In the genomic region with DNA sequence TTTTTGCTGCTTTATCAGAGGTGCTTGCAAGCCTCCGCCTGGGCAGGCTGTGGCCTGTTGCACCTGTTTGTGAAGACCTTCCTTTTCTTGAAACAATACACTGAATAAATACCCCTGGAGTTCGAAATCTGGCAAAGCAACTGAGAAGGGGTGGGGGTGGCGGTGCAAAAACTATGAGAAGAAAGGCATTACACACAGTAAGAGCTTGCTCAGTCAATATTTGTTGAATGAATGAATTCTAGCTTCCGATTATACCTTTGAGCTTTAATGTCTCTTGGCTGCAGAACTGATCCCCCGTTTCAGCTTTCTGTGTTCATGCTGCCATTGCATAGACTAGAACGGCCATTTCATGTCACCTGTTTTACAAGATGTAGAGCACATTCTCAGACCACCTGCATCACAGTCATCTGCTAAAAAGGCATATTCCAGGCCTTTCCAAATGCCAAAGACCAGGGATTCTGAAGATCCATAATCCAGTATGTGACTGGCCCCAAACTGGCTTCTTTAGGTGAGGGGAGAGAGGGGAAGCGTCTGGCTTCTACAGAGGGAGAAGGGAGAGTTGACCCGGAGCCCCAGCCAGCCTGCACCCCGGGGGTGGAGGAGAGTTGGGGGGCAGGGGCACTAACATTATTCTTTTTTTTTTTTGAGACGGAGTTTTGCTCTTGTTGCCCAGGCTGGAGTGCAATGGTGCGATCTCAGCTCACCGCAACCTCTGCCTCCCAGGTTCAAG, we compare ENCODE assay signal across 1 cellular context.
A peak's percentile ranks its signal among the peaks of the same experiment; 100 is the strongest.
TF ChIP-seq lines count a peak whose summit lies in the region.

No MANE protein-coding gene starts in this region.

TF ChIP-seq in HepG2, 621 proteins besides CTCF, POLR2A, EP300 and RAD21 (continued from another document and continues in another):
- TF ChIP-seq, protein P1, sequence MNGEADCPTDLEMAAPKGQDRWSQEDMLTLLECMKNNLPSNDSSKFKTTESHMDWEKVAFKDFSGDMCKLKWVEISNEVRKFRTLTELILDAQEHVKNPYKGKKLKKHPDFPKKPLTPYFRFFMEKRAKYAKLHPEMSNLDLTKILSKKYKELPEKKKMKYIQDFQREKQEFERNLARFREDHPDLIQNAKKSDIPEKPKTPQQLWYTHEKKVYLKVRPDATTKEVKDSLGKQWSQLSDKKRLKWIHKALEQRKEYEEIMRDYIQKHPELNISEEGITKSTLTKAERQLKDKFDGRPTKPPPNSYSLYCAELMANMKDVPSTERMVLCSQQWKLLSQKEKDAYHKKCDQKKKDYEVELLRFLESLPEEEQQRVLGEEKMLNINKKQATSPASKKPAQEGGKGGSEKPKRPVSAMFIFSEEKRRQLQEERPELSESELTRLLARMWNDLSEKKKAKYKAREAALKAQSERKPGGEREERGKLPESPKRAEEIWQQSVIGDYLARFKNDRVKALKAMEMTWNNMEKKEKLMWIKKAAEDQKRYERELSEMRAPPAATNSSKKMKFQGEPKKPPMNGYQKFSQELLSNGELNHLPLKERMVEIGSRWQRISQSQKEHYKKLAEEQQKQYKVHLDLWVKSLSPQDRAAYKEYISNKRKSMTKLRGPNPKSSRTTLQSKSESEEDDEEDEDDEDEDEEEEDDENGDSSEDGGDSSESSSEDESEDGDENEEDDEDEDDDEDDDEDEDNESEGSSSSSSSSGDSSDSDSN (CRISPR knock-in tag; IDR thresholded peaks at IDR 0.05): no peak
- TF ChIP-seq ZFP37 (CRISPR knock-in tag; IDR thresholded peaks at IDR 0.05; ENCODE audit: borderline replicate concordance) (no peak), ZNF558 (CRISPR knock-in tag; IDR thresholded peaks at IDR 0.05; ENCODE audit: borderline replicate concordance) (no peak), ZNF180 (CRISPR knock-in tag; IDR thresholded peaks at IDR 0.05; ENCODE audit: borderline replicate concordance, low read depth) (no peak), AGO1 (IDR thresholded peaks at IDR 0.05; ENCODE audit: low read depth, low read length, poor library complexity, severe bottlenecking) (no peak), ZSCAN31 (CRISPR knock-in tag; IDR thresholded peaks at IDR 0.05; ENCODE audit: low read depth) (no peak), SIN3B (IDR thresholded peaks at IDR 0.05; ENCODE audit: low read length) (no peak), CREB1 (IDR thresholded peaks at IDR 0.05) (no peak), CREB1 (CRISPR knock-in tag; IDR thresholded peaks at IDR 0.05) (no peak), SETDB1 (CRISPR knock-in tag; IDR thresholded peaks at IDR 0.05; ENCODE audit: borderline replicate concordance) (no peak), SRSF4 (IDR thresholded peaks at IDR 0.05; ENCODE audit: low read depth, low read length, poor library complexity, severe bottlenecking) (no peak), GZF1 (CRISPR knock-in tag; IDR thresholded peaks at IDR 0.05) (no peak), HIVEP1 (CRISPR knock-in tag; IDR thresholded peaks at IDR 0.05) (no peak), RFX5 (IDR thresholded peaks at IDR 0.05; ENCODE audit: low read depth, low read length) (no peak), ZBTB1 (CRISPR knock-in tag; IDR thresholded peaks at IDR 0.05; ENCODE audit: borderline replicate concordance) (no peak), SP140L (CRISPR knock-in tag; IDR thresholded peaks at IDR 0.05; ENCODE audit: borderline replicate concordance) (no peak), HDAC2 (CRISPR knock-in tag; IDR thresholded peaks at IDR 0.05) (peak; percentile 76; the same call in 1 of the 2 replicates), ZNF839 (CRISPR knock-in tag; IDR thresholded peaks at IDR 0.05; ENCODE audit: borderline replicate concordance) (no peak), SUZ12 (IDR thresholded peaks at IDR 0.05; ENCODE audit: low read depth, low read length) (no peak), YEATS4 (CRISPR knock-in tag; IDR thresholded peaks at IDR 0.05; ENCODE audit: borderline replicate concordance) (no peak; the same call in 1 of the 2 replicates), ZNF431 (CRISPR knock-in tag; IDR thresholded peaks at IDR 0.05; ENCODE audit: borderline replicate concordance, low read depth) (no peak), RNF2 (conservative IDR thresholded peaks at IDR 0.05; ENCODE audit: low read depth) (no peak)
- TF ChIP-seq, protein P2, sequence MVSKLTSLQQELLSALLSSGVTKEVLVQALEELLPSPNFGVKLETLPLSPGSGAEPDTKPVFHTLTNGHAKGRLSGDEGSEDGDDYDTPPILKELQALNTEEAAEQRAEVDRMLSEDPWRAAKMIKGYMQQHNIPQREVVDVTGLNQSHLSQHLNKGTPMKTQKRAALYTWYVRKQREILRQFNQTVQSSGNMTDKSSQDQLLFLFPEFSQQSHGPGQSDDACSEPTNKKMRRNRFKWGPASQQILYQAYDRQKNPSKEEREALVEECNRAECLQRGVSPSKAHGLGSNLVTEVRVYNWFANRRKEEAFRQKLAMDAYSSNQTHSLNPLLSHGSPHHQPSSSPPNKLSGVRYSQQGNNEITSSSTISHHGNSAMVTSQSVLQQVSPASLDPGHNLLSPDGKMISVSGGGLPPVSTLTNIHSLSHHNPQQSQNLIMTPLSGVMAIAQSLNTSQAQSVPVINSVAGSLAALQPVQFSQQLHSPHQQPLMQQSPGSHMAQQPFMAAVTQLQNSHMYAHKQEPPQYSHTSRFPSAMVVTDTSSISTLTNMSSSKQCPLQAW (CRISPR knock-in tag; IDR thresholded peaks at IDR 0.05): peak; percentile 88
- TF ChIP-seq, protein P3, sequence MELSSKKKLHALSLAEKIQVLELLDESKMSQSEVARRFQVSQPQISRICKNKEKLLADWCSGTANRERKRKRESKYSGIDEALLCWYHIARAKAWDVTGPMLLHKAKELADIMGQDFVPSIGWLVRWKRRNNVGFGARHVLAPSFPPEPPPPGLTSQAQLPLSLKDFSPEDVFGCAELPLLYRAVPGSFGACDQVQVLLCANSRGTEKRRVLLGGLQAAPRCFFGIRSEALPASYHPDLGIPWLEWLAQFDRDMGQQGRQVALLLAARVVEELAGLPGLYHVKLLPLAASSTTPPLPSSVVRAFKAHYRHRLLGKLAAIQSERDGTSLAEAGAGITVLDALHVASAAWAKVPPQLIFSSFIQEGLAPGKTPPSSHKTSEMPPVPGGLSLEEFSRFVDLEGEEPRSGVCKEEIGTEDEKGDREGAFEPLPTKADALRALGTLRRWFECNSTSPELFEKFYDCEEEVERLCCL (CRISPR knock-in tag; IDR thresholded peaks at IDR 0.05; ENCODE audit: borderline replicate concordance): no peak
- TF ChIP-seq, protein P4, sequence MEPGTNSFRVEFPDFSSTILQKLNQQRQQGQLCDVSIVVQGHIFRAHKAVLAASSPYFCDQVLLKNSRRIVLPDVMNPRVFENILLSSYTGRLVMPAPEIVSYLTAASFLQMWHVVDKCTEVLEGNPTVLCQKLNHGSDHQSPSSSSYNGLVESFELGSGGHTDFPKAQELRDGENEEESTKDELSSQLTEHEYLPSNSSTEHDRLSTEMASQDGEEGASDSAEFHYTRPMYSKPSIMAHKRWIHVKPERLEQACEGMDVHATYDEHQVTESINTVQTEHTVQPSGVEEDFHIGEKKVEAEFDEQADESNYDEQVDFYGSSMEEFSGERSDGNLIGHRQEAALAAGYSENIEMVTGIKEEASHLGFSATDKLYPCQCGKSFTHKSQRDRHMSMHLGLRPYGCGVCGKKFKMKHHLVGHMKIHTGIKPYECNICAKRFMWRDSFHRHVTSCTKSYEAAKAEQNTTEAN (CRISPR knock-in tag; conservative IDR thresholded peaks at IDR 0.05): peak; percentile 47; the same call in 1 of the 2 replicates
- TF ChIP-seq, protein P5, sequence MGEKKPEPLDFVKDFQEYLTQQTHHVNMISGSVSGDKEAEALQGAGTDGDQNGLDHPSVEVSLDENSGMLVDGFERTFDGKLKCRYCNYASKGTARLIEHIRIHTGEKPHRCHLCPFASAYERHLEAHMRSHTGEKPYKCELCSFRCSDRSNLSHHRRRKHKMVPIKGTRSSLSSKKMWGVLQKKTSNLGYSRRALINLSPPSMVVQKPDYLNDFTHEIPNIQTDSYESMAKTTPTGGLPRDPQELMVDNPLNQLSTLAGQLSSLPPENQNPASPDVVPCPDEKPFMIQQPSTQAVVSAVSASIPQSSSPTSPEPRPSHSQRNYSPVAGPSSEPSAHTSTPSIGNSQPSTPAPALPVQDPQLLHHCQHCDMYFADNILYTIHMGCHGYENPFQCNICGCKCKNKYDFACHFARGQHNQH (CRISPR knock-in tag; IDR thresholded peaks at IDR 0.05): peak; percentile 54; the same call in 1 of the 2 replicates
- TF ChIP-seq, protein P6, sequence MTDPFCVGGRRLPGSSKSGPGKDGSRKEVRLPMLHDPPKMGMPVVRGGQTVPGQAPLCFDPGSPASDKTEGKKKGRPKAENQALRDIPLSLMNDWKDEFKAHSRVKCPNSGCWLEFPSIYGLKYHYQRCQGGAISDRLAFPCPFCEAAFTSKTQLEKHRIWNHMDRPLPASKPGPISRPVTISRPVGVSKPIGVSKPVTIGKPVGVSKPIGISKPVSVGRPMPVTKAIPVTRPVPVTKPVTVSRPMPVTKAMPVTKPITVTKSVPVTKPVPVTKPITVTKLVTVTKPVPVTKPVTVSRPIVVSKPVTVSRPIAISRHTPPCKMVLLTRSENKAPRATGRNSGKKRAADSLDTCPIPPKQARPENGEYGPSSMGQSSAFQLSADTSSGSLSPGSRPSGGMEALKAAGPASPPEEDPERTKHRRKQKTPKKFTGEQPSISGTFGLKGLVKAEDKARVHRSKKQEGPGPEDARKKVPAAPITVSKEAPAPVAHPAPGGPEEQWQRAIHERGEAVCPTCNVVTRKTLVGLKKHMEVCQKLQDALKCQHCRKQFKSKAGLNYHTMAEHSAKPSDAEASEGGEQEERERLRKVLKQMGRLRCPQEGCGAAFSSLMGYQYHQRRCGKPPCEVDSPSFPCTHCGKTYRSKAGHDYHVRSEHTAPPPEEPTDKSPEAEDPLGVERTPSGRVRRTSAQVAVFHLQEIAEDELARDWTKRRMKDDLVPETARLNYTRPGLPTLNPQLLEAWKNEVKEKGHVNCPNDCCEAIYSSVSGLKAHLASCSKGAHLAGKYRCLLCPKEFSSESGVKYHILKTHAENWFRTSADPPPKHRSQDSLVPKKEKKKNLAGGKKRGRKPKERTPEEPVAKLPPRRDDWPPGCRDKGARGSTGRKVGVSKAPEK (CRISPR knock-in tag; IDR thresholded peaks at IDR 0.05; ENCODE audit: borderline replicate concordance): 0 out of 2 replicates have a peak, but pooled peaks have one; percentile 33
- TF ChIP-seq, protein P7, sequence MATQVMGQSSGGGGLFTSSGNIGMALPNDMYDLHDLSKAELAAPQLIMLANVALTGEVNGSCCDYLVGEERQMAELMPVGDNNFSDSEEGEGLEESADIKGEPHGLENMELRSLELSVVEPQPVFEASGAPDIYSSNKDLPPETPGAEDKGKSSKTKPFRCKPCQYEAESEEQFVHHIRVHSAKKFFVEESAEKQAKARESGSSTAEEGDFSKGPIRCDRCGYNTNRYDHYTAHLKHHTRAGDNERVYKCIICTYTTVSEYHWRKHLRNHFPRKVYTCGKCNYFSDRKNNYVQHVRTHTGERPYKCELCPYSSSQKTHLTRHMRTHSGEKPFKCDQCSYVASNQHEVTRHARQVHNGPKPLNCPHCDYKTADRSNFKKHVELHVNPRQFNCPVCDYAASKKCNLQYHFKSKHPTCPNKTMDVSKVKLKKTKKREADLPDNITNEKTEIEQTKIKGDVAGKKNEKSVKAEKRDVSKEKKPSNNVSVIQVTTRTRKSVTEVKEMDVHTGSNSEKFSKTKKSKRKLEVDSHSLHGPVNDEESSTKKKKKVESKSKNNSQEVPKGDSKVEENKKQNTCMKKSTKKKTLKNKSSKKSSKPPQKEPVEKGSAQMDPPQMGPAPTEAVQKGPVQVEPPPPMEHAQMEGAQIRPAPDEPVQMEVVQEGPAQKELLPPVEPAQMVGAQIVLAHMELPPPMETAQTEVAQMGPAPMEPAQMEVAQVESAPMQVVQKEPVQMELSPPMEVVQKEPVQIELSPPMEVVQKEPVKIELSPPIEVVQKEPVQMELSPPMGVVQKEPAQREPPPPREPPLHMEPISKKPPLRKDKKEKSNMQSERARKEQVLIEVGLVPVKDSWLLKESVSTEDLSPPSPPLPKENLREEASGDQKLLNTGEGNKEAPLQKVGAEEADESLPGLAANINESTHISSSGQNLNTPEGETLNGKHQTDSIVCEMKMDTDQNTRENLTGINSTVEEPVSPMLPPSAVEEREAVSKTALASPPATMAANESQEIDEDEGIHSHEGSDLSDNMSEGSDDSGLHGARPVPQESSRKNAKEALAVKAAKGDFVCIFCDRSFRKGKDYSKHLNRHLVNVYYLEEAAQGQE (IDR thresholded peaks at IDR 0.05; ENCODE audit: borderline replicate concordance in 1 of 2, low read depth in 1 of 2, low read length in 2 of 2): peak in 1 of 2 experiments; percentile 51; a peak in 1 of 4 replicates
